Comparison of ENCODE assay signal across 8 cellular contexts in genomic region chr16:28553776-28554633, GRCh38. TPM values are rescaled to one million over a fixed set of nuclear protein-coding genes. Genes with fewer than 3 reads are reported as not detected.
DNase-seq lines count a peak whose midpoint lies in the region; ATAC-seq, FAIRE-seq and TF ChIP-seq lines count a peak whose summit lies in the region.

Gene SGF29, plus strand, starts transcription at chr16:28553920. Its CDS starts 27,150 bp downstream, at chr16:28581070.

- intact Hi-C loops in kidney (cut with DNase I): no loop called here

- peaks cover 0 to 5% of the 10 kb centered on the region in 2 donors for H3K4me1 ChIP-seq in kidney (ENCODE audit: control insufficient read depth in 1 of 2, insufficient read depth in 1 of 2, low read depth in 1 of 2, low read length in 2 of 2)

- no peak for TF ChIP-seq CTCF in kidney (IDR thresholded peaks at IDR 0.05; ENCODE audit: borderline replicate concordance, extremely low read depth, insufficient read depth)

- H3K9me3 ChIP-seq in kidney (ENCODE audit: control insufficient read depth in 1 of 2, low read length in 2 of 2): no peaks in the 10 kb centered on the region

- ATAC-seq in GM19025 (IDR thresholded peaks at IDR 0.05; ENCODE audit: low read depth, unreplicated experiment) (peak; percentile 68), HG03342 (IDR thresholded peaks at IDR 0.05; ENCODE audit: unreplicated experiment) (peak; percentile 72)

- H3K36me3 ChIP-seq in kidney (ENCODE audit: control insufficient read depth in 1 of 2, insufficient read depth in 2 of 2, low read length in 2 of 2): peaks cover 4 to 5% of the 10 kb centered on the region in 2 donors

- DNase-seq in AML-193 (lab: John Stamatoyannopoulos, UW) (peak; percentile 91), NCI-H460 (ENCODE audit: extremely low read depth, low read depth) (peak; percentile 85), cerebellar cortex (ENCODE audit: low spot score) (peak; percentile 93), kidney (peak; percentile 97)
- DNase-seq in activated CD4-positive, CD25-positive, alpha-beta regulatory T cell treated with anti-CD3 and anti-CD28 coated beads, Interleukin-2, amount 50 U/mL, for 72 hours: peak; percentile 90
- DNase-seq in stimulated activated CD4-positive, alpha-beta T cell treated with anti-CD3 and anti-CD28 coated beads, Interleukin-15, amount 100 ng/mL, for 24 hours: peak; percentile 93

- H3K27ac ChIP-seq in kidney (ENCODE audit: low read depth in 2 of 2, low read length in 2 of 2): peak within 1 kb of the TSS; percentile 96 to 98

- FAIRE-seq in kidney (lab: Jason Lieb, UNC): no peak

- peak within 1 kb of the TSS; percentile 69 to 91 for H3K4me3 ChIP-seq in kidney (ENCODE audit: low read length in 2 of 2)

- peak within 1 kb of the TSS; percentile 70 to 97 for H3K9ac ChIP-seq in kidney (ENCODE audit: low read length in 2 of 2)

RNA-seq across cellular contexts. Expression of gene SGF29, which starts in this region (rescaled TPM):
- total RNA-seq in NCI-H460 (2014; rRNA removed; shearing (Covaris generic)): 21.6 and 23.8 TPM in 2 replicates
- polyA plus RNA-seq in NCI-H460 (2014; cell fraction: nucleus; rRNA removed): 25.3 and 26.2 TPM in 2 replicates
- 28.5 TPM for total RNA-seq in kidney
- polyA plus RNA-seq in kidney (ENCODE audit: insufficient read depth, low read depth, low replicate concordance): 20.6 TPM

Comparison
In these comparisons a context has a peak if more than half of its experiments do, and no peak if none do; other contexts are left out.
1. Peak in every context shown above with its lines: DNase-seq, ATAC-seq, H3K4me3 ChIP-seq and H3K27ac ChIP-seq.